ENCODE assay signal across 20 cellular contexts in the genomic region with DNA sequence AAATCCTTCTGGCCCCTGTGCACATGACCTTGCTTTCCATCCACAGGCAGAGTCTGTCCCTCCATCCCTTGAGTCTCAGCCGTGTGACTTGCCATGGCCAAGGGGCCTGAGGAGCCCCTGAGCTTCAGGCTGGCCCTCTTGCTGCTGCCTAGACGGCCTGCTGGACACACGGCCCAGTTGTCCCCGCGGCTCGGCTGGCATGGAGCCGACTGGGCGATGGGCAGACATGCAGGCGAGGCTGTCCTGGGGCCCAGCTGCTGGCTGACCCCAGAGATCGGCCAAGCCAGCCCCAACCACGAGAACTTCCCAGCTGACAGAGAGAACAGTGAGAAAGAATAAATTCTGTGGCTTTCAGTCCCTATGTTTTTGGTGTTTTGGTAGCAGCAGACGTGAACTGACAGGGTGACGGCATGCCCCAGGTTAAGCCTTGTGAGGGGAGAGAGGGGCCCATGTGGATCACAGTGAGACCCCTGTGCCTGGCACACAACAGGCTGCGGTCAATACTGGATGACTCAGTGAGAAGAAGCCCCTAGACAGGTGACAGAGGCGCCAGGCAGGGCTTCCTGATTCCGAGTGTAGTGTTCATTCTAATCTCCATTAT.
"Had no signal": no experiment of that assay in that cellular context is flagged by ENCODE, and none has a peak within 500 bp of the region (broad histone marks: within the 10 kb centered on the region; RNA-seq: fewer than 3 reads in every experiment).

No MANE protein-coding gene starts in this region.

- H2AFZ ChIP-seq: parathyroid adenoma had no signal

- H3K4me3 ChIP-seq: coronary artery, gastroesophageal sphincter, sigmoid colon, thyroid gland had no signal

- H3K36me3 ChIP-seq: gastroesophageal sphincter, sigmoid colon, thyroid gland, WERI-Rb-1 had no signal

- H3K9me3 ChIP-seq: gastroesophageal sphincter, sigmoid colon, thyroid gland had no signal

- H3K27ac ChIP-seq: coronary artery, epithelial cell of prostate, gastroesophageal sphincter, parathyroid adenoma, sigmoid colon, WERI-Rb-1 had no signal

- H3K36me3 Mint-ChIP-seq: mesothelial cell of epicardium had no signal

- H3K27me3 ChIP-seq: gastroesophageal sphincter, sigmoid colon, thyroid gland had no signal

- DNase-seq: activated CD4-positive, alpha-beta T cell treated with anti-CD3 and anti-CD28 coated beads, Interleukin-2, amount 10 ng/mL, durations not matched to agents 7 days and 5 days; activated CD4-positive, CD25-positive, alpha-beta regulatory T cell treated with anti-CD3 and anti-CD28 coated beads, Interleukin-2, amount 50 U/mL, for 72 hours; activated CD8-positive, alpha-beta T cell treated with anti-CD3 and anti-CD28 coated beads, Interleukin-2, amount 10 ng/mL, durations not matched to agents 7 days and 5 days; activated naive CD4-positive, alpha-beta T cell; activated naive CD8-positive, alpha-beta T cell treated with anti-CD3 and anti-CD28 coated beads, Interleukin-2, amount 50 U/mL, for 24 hours; cerebellar nuclear complex; left cardiac atrium; sigmoid colon; stimulated activated CD4-positive, alpha-beta T cell treated with anti-CD3 and anti-CD28 coated beads, Interleukin-4, amount 100 ng/mL, for 1 hour; stimulated activated naive CD8-positive, alpha-beta T cell treated with anti-CD3 and anti-CD28 coated beads, Interleukin-15, Interleukin-2, amounts not matched to agents 100 U/mL and 50 U/mL, for 24 hours; T-helper 1 cell; thyroid gland; WERI-Rb-1 had no signal

- ATAC-seq: activated CD8-positive, alpha-beta T cell treated with anti-CD3 and anti-CD28 coated beads, Interleukin-2, amount 10 ng/mL, durations not matched to agents 7 days and 5 days; activated naive CD8-positive, alpha-beta T cell treated with anti-CD3 and anti-CD28 coated beads, Interleukin-2, amount 50 U/mL, for 24 hours; gastroesophageal sphincter; left cardiac atrium; stimulated activated naive CD8-positive, alpha-beta T cell treated with anti-CD3 and anti-CD28 coated beads, Interleukin-15, Interleukin-2, amounts not matched to agents 100 U/mL and 50 U/mL, for 24 hours had no signal

- H3K4me3 Mint-ChIP-seq: activated CD4-positive, alpha-beta T cell treated with anti-CD3 and anti-CD28 coated beads, Interleukin-2, amount 10 ng/mL, durations not matched to agents 7 days and 5 days; activated CD8-positive, alpha-beta T cell treated with anti-CD3 and anti-CD28 coated beads, Interleukin-2, amount 10 ng/mL, durations not matched to agents 7 days and 5 days; activated naive CD8-positive, alpha-beta T cell treated with anti-CD3 and anti-CD28 coated beads, Interleukin-2, amount 50 U/mL, for 24 hours; activated T-helper 1 cell treated with anti-CD3 and anti-CD28 coated beads, Interleukin-12 subunit alpha, Interleukin-12 subunit beta, Interleukin-2, Interleukin-4 antibody, amounts not matched to agents 30 ng/mL and 10 ng/mL and 1 ng/mL, durations not matched to agents 14 hours and 24 hours and 36 hours; mesothelial cell of epicardium; nephron had no signal

- H3K4me1 Mint-ChIP-seq: activated CD4-positive, alpha-beta T cell treated with anti-CD3 and anti-CD28 coated beads, Interleukin-2, amount 10 ng/mL, durations not matched to agents 7 days and 5 days; mesothelial cell of epicardium had no signal

- H3K9me3 Mint-ChIP-seq: activated CD4-positive, alpha-beta T cell treated with anti-CD3 and anti-CD28 coated beads, Interleukin-2, amount 10 ng/mL, durations not matched to agents 7 days and 5 days; activated naive CD8-positive, alpha-beta T cell treated with anti-CD3 and anti-CD28 coated beads, Interleukin-2, amount 50 U/mL, for 24 hours; activated T-helper 1 cell treated with anti-CD3 and anti-CD28 coated beads, Interleukin-12 subunit alpha, Interleukin-12 subunit beta, Interleukin-2, Interleukin-4 antibody, amounts not matched to agents 30 ng/mL and 10 ng/mL and 1 ng/mL, durations not matched to agents 14 hours and 24 hours and 36 hours; mesothelial cell of epicardium; nephron had no signal

- H3K9ac ChIP-seq: parathyroid adenoma had no signal

- H3K27ac Mint-ChIP-seq: activated CD4-positive, alpha-beta T cell treated with anti-CD3 and anti-CD28 coated beads, Interleukin-2, amount 10 ng/mL, durations not matched to agents 7 days and 5 days; activated CD8-positive, alpha-beta T cell treated with anti-CD3 and anti-CD28 coated beads, Interleukin-2, amount 10 ng/mL, durations not matched to agents 7 days and 5 days; activated naive CD8-positive, alpha-beta T cell treated with anti-CD3 and anti-CD28 coated beads, Interleukin-2, amount 50 U/mL, for 24 hours; activated T-helper 1 cell treated with anti-CD3 and anti-CD28 coated beads, Interleukin-12 subunit alpha, Interleukin-12 subunit beta, Interleukin-2, Interleukin-4 antibody, amounts not matched to agents 30 ng/mL and 10 ng/mL and 1 ng/mL, durations not matched to agents 14 hours and 24 hours and 36 hours; mesothelial cell of epicardium; nephron had no signal

- H3K27me3 Mint-ChIP-seq: activated CD4-positive, alpha-beta T cell treated with anti-CD3 and anti-CD28 coated beads, Interleukin-2, amount 10 ng/mL, durations not matched to agents 7 days and 5 days; activated naive CD8-positive, alpha-beta T cell treated with anti-CD3 and anti-CD28 coated beads, Interleukin-2, amount 50 U/mL, for 24 hours had no signal
